8 cellular contexts compared by ENCODE assay signal in the genomic region with DNA sequence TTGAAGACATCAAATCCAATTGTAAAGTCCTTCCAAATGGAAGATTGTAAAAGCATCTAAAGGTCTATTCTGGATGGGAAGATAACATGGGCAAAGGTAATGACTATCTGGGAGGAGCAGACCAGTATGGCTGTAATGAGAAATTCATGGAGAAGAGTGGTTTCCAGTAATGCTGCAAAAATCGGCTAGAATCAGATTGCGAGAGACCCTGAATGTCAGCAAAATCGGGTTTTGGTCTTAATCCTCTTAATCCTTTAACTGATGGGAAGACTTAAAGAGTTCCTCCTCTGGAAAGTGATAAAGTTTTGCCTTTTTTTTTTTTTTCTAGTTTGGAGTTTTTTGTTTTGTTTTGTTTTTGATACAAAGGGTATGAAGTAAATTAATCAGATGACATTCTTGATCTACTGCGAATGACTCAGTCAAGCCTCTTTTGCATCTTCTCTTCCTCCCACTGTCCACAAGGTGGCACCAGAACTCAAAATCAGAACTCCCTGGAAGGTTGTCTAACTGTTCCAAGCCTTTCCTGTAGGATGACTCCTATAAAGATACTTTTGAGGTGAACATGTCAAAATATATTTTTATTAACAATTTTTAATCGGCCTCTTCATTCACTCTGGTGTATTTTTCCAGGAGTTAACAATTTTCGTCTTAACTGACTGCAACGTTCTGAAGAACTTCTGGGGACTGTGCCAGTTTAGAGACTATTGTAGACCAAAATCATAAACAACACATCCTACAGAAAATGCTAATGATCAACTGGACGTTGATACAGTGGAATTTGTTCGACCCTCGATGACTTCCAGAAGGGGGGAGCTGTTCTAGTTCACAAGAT.
A peak's percentile ranks its signal among the peaks of the same experiment; 100 is the strongest.
DNase-seq lines count a peak whose midpoint lies in the region; ATAC-seq and TF ChIP-seq lines count a peak whose summit lies in the region.

No MANE protein-coding gene starts in this region.

- H3K4me3 Mint-ChIP-seq in Calu3 (ENCODE audit: low read depth, unreplicated experiment), result no peak overlapping the region

- DNase-seq in Calu3 (peak; percentile 37), NCI-H2171 (lab: John Stamatoyannopoulos, UW) (peak; percentile 8), foreskin keratinocyte (peak; percentile 25 to 64), omental fat pad (ENCODE audit: low spot score) (no peak), NCI-H2029 (lab: John Stamatoyannopoulos, UW) (no peak)
- peak; percentile 2 for DNase-seq in activated CD4-positive, alpha-beta T cell treated with anti-CD3 and anti-CD28 coated beads, Interleukin-2, amount 50 U/mL, for 1 hour

- CTCF ChIA-PET in Calu3 (lab: Charles Lee), result interaction anchor here (0.7 kb wide), 1 partner anchor 110 kb away, joined by 4 read pairs; no protein-coding TSS in a partner anchor

- no peaks in the 10 kb centered on the region for H3K36me3 Mint-ChIP-seq in Calu3 (ENCODE audit: insufficient read depth, unreplicated experiment)

- no peak overlapping the region for H3K27ac Mint-ChIP-seq in Calu3 (ENCODE audit: unreplicated experiment)

- peak; percentile 69 for ATAC-seq in GM19023 (IDR thresholded peaks at IDR 0.05; ENCODE audit: unreplicated experiment)
- peak; percentile 65 for ATAC-seq in HG03097 (IDR thresholded peaks at IDR 0.05; ENCODE audit: low FRiP score, unreplicated experiment)
- ATAC-seq in foreskin keratinocyte, result peak; percentile 94
- ATAC-seq in omental fat pad (ENCODE audit: low FRiP score), result peak; percentile 82

- BruUV-seq in Calu3 (replicated peaks; lab: Mats Ljungman, UMichigan), result no TSS peak

- TF ChIP-seq CTCF in Calu3 (IDR thresholded peaks at IDR 0.05; ENCODE audit: unreplicated experiment) (no peak), foreskin keratinocyte (conservative IDR thresholded peaks at IDR 0.05) (peak; percentile 77), omental fat pad (IDR thresholded peaks at IDR 0.05) (no peak)

- no peak overlapping the region for H3K27ac ChIP-seq in foreskin keratinocyte

- intact Hi-C loops in Calu3 (cut with micrococcal nuclease; ENCODE audit: unreplicated experiment), result loop anchor here (1.0 to 10.0 kb wide), 3 partner anchors 24 to 111 kb away; no protein-coding TSS in a partner anchor

- no peaks in the 10 kb centered on the region for H3K4me1 Mint-ChIP-seq in Calu3 (ENCODE audit: low read depth, unreplicated experiment)

- no peaks in the 10 kb centered on the region for H3K4me1 ChIP-seq in foreskin keratinocyte

- H3K9me3 Mint-ChIP-seq in Calu3 (ENCODE audit: low read depth, unreplicated experiment), result no peaks in the 10 kb centered on the region

- H3K27me3 ChIP-seq in foreskin keratinocyte, result no peaks in the 10 kb centered on the region

- H3K27me3 Mint-ChIP-seq in Calu3 (ENCODE audit: unreplicated experiment), result no peaks in the 10 kb centered on the region

Comparison
In these comparisons a context has a peak if more than half of its experiments do, and no peak if none do; other contexts are left out.
1. DNase-seq: peak in Calu3 (single experiment), NCI-H2171 (single experiment), activated CD4-positive, alpha-beta T cell treated with anti-CD3 and anti-CD28 coated beads, Interleukin-2, amount 50 U/mL, for 1 hour (single experiment) and foreskin keratinocyte (2 of 2); none in omental fat pad (single experiment) and NCI-H2029 (single experiment).
2. Peak in every context shown above with its lines, with median percentiles within 50 percentile points of each other: ATAC-seq.